ENCODE assay signal across 19 cellular contexts in the genomic region with DNA sequence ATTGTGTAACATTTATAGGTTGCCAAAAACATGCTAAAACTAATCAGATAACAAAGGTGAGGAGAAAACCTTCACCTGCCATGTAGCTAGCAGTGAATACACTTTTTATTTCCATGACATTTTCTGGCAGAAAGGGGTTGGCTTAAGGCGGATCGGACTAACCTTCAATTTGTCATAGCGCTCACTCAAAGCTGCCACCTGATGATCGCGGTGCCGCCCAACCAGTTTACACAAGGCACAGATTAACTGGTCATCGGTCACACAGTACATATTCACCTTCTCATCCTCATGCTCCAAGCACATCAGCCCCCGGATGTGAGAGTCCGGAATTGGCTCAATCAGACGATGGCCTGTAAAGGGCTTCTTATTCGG. TPM values are rescaled to one million over a fixed set of nuclear protein-coding genes. Genes with fewer than 3 reads are reported as not detected.
DNase-seq lines count a peak whose midpoint lies in the region; ATAC-seq and TF ChIP-seq lines count a peak whose summit lies in the region.
"Had no signal": no experiment of that assay in that cellular context is flagged by ENCODE, and none has a peak within 500 bp of the region (broad histone marks: within the 10 kb centered on the region; RNA-seq: fewer than 3 reads in every experiment).

No MANE protein-coding gene starts in this region.

- peaks cover 31% of the 10 kb centered on the region for H3K4me1 Mint-ChIP-seq in osteocyte (ENCODE audit: unreplicated experiment)
- H3K4me1 Mint-ChIP-seq: CD4-positive, CD25-positive, alpha-beta regulatory T cell had no signal

- peak overlapping the region; percentile 38 for H3K27ac Mint-ChIP-seq in osteocyte (ENCODE audit: unreplicated experiment)

- no peak overlapping the region for H3K4me3 Mint-ChIP-seq in osteocyte (ENCODE audit: unreplicated experiment)
- H3K4me3 Mint-ChIP-seq: CD4-positive, CD25-positive, alpha-beta regulatory T cell had no signal

- peaks cover 3% of the 10 kb centered on the region for H3K9me3 Mint-ChIP-seq in osteocyte (ENCODE audit: unreplicated experiment)

- no peaks in the 10 kb centered on the region for H3K36me3 Mint-ChIP-seq in osteocyte (ENCODE audit: unreplicated experiment)
- H3K36me3 Mint-ChIP-seq: CD4-positive, CD25-positive, alpha-beta regulatory T cell had no signal

- DNase-seq in NCI-H748 (lab: John Stamatoyannopoulos, UW; ENCODE audit: unreplicated experiment) (peak; percentile 2), NCI-H748 treated with DMSO at 0.1 percent for 48 hours (lab: John Stamatoyannopoulos, UW) (no peak), NCI-H510A (lab: John Stamatoyannopoulos, UW) (peak; percentile 10), osteocyte (ENCODE audit: extremely low spot score, unreplicated experiment) (no peak), T-helper 9 cell (no peak)
- DNase-seq in stimulated activated naive CD4-positive, alpha-beta T cell treated with Interleukin-2 at 50 U/mL for 16 hours (lab: John Stamatoyannopoulos, UW) = no peak
- DNase-seq: 8988T; BE2C; CD4-positive, CD25-positive, alpha-beta regulatory T cell; COR-L47; Kasumi-1; MM.1S; NCI-H1092; NCI-H2081; NCI-H446 treated with DMSO at 0.1 percent for 48 hours; NCI-H82; PC-9 had no signal

- ATAC-seq in esophagus mucosa = peak; percentile 90
- no peak for ATAC-seq in GM18873 (IDR thresholded peaks at IDR 0.05; ENCODE audit: low FRiP score, unreplicated experiment)

- H3K27me3 Mint-ChIP-seq in osteocyte (ENCODE audit: unreplicated experiment) = no peaks in the 10 kb centered on the region
- H3K27me3 Mint-ChIP-seq: CD4-positive, CD25-positive, alpha-beta regulatory T cell had no signal

- no peak for TF ChIP-seq CTCF in osteocyte (IDR thresholded peaks at IDR 0.05)

RNA-seq across cellular contexts. Expression of a gene that starts 53.7 kb away (rescaled TPM):
- total RNA-seq in esophagus mucosa = 18.3 TPM
- total RNA-seq in osteocyte = 10.2 and 12.7 TPM in 2 replicates
- total RNA-seq: CD4-positive, CD25-positive, alpha-beta regulatory T cell had no signal

Comparison
In these comparisons a context has a peak if more than half of its experiments do, and no peak if none do; other contexts are left out.
1. DNase-seq: peak in NCI-H748 (single experiment) and NCI-H510A (single experiment); none in NCI-H748 treated with DMSO at 0.1 percent for 48 hours (single experiment), osteocyte (single experiment), T-helper 9 cell (single experiment) and stimulated activated naive CD4-positive, alpha-beta T cell treated with Interleukin-2 at 50 U/mL for 16 hours (single experiment).